8 cellular contexts compared by ENCODE assay signal in the genomic region with DNA sequence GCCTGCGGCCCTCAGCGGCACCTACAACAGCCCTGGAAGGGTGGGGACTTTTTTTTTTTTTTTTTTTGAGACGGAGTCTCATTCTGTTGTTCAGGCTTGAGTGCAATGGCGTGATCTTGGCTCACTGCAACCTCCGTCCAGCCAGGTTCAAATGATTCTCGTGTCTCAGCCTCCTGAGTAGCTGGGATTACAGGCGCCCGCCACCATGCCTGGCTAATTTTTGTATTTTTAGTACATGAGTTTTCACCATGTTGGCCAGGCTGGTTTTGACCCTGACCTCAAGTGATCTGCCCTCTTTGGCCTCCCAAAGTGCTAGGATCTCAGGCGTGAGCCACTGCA. TPM values are rescaled to one million over a fixed set of nuclear protein-coding genes. Genes with fewer than 3 reads are reported as not detected.
DNase-seq lines count a peak whose midpoint lies in the region; ATAC-seq, FAIRE-seq and TF ChIP-seq lines count a peak whose summit lies in the region.
"Not testable (repeated sequence)": the region's sequence is repeated elsewhere in the genome, so short reads cannot be mapped to it uniquely, and the experiment has no call there.

No MANE protein-coding gene starts in this region.

- H3T11ph ChIP-seq in H9 (ENCODE audit: low read length): not testable (repeated sequence)

- not testable (repeated sequence) for TF ChIP-seq POLR2A in K562 (conservative IDR thresholded peaks at IDR 0.05); transverse colon (IDR thresholded peaks at IDR 0.05)

- intact Hi-C loops in A673 (cut with micrococcal nuclease; ENCODE audit: unreplicated experiment) (loop anchor here (2.0 kb wide), 1 partner anchor 135 kb away; a partner anchor contains a TSS), K562 (cut with micrococcal nuclease) (loop anchor here (1.0 to 10.0 kb wide), 5 partner anchors 68 to 275 kb away; a partner anchor contains a TSS), transverse colon (cut with DNase I; ENCODE audit: low total_unique reads) (loop anchor here (5.0 kb wide), 1 partner anchor 278 kb away; no protein-coding TSS in a partner anchor)

- not testable (repeated sequence) for H3F3A ChIP-seq in SU-DHL-6 (ENCODE audit: insufficient read depth)

- not testable (repeated sequence) for H3K18ac ChIP-seq in H9 (ENCODE audit: insufficient read length, low read depth, low read length)

- H2AFZ ChIP-seq in H9 (ENCODE audit: low read length); SU-DHL-6 (ENCODE audit: low read depth, low read length, severe bottlenecking); K562 (ENCODE audit: low read depth, low read length): not testable (repeated sequence)

- not testable (repeated sequence) for H3K4me3 ChIP-seq in A673 (ENCODE audit: low read depth, low read length, poor library complexity, severe bottlenecking); SU-DHL-6 (ENCODE audit: insufficient read depth, low read length, poor library complexity, severe bottlenecking); K562; transverse colon

- DNase-seq in A673 (ENCODE audit: low spot score); H9; K562 (ENCODE audit: extremely low read depth in 1 of 4, low spot score in 3 of 4); endothelial cell (ENCODE audit: low spot score); nephron progenitor cell; transverse colon: not testable (repeated sequence)

- not testable (repeated sequence) for H3K4ac ChIP-seq in H9 (ENCODE audit: low read depth, low read length)

- not testable (repeated sequence) for H3K23ac ChIP-seq in H9 (ENCODE audit: insufficient read length, low read depth, low read length)

- H3K4me1 ChIP-seq in A673 (ENCODE audit: insufficient read depth, low read length, poor library complexity, severe bottlenecking); H9 (ENCODE audit: insufficient read depth, low read length): not testable (repeated sequence)
- peaks cover 13 to 68% of the 10 kb centered on the region in 2 experiments for H3K4me1 ChIP-seq in K562 (replicated peaks in 1 of 2; ENCODE audit: control insufficient read depth in 2 of 2, insufficient read depth in 2 of 2, low read length in 2 of 2)
- H3K4me1 ChIP-seq in transverse colon: peaks cover 11 to 16% (median 14%) of the 10 kb centered on the region in 4 donors

- not testable (repeated sequence) for H2BK120ac ChIP-seq in H9 (ENCODE audit: low read depth, low read length, poor library complexity, severe bottlenecking)

- H3K36me3 Mint-ChIP-seq in H9 (ENCODE audit: insufficient read depth in 1 of 3, low read depth in 3 of 3) (peaks cover 0 to 13% (median 0%) of the 10 kb centered on the region in 3 experiments; a peak in 3 of 7 replicates), endothelial cell (ENCODE audit: low read depth, unreplicated experiment) (peaks cover 15% of the 10 kb centered on the region)
- not testable (repeated sequence) for H3K36me3 Mint-ChIP-seq in nephron progenitor cell (ENCODE audit: low read depth)

- not testable (repeated sequence) for H3K27ac ChIP-seq in A673 (ENCODE audit: low read depth, low read length, poor library complexity, severe bottlenecking); H9 (ENCODE audit: insufficient read length, low read depth, low read length); SU-DHL-6 (ENCODE audit: low read depth, low read length); K562 (ENCODE audit: extremely low read depth, low read depth, low read length); transverse colon

- no CpG with 5 or more reads among the region's 9 CpGs for WGBS in H9 (ENCODE audit: extremely low coverage, insufficient read length, low lambda C conversion rate)
- WGBS in K562 (ENCODE audit: insufficient coverage, low coverage, missing lambda C conversion rate): 59% methylated on average over 8 of the region's 9 CpGs
- WGBS in transverse colon (ENCODE audit: low coverage in 1 of 2), 2 donors: 60% methylated on average over 9 of the region's 9 CpGs; no CpG with 5 or more reads in 1 of the 2 donors

- H3K4me2 ChIP-seq in H9 (ENCODE audit: insufficient read depth, insufficient read length, low read length); SU-DHL-6 (ENCODE audit: low read depth, low read length, poor library complexity, severe bottlenecking); K562 (ENCODE audit: insufficient read depth, low read length): not testable (repeated sequence)

- not testable (repeated sequence) for H3K23me2 ChIP-seq in H9 (ENCODE audit: insufficient read length, low read depth, low read length, poor library complexity, severe bottlenecking)

- not testable (repeated sequence) for H3K79me1 ChIP-seq in H9 (ENCODE audit: insufficient read depth, low read depth, low read length, poor library complexity, severe bottlenecking)

- H3K27me3 Mint-ChIP-seq in H9 (ENCODE audit: low read depth); nephron progenitor cell (ENCODE audit: low read depth, poor library complexity): not testable (repeated sequence)
- peaks cover 13% of the 10 kb centered on the region for H3K27me3 Mint-ChIP-seq in endothelial cell (ENCODE audit: unreplicated experiment)

- not testable (repeated sequence) for H3K14ac ChIP-seq in H9 (ENCODE audit: insufficient read depth, low read length)

- ATAC-seq in K562: not testable (repeated sequence)

- H3K56ac ChIP-seq in H9 (ENCODE audit: insufficient read length, low read depth, low read length): not testable (repeated sequence)

- H3K79me2 ChIP-seq in H9 (ENCODE audit: insufficient read depth, low read length); SU-DHL-6 (ENCODE audit: insufficient read depth, low read length); K562 (ENCODE audit: control insufficient read depth, insufficient read depth, low read length): not testable (repeated sequence)

- TF ChIP-seq EP300 in K562 (IDR thresholded peaks at IDR 0.05; ENCODE audit: low read length); transverse colon (IDR thresholded peaks at IDR 0.05; ENCODE audit: low read depth): not testable (repeated sequence)

- H3K27ac Mint-ChIP-seq in H9; endothelial cell (ENCODE audit: unreplicated experiment); nephron progenitor cell: not testable (repeated sequence)

- not testable (repeated sequence) for H3K9me2 ChIP-seq in SU-DHL-6 (replicated peaks; ENCODE audit: insufficient read depth, low read length)

- TF ChIP-seq CTCF in A673 (conservative IDR thresholded peaks at IDR 0.05; ENCODE audit: low read depth, low read length): 0 out of 2 replicates have a peak, but pooled peaks have one; percentile 6
- TF ChIP-seq CTCF in H9 (conservative IDR thresholded peaks at IDR 0.05): peak; percentile 22; the same call in 1 of the 3 replicates
- TF ChIP-seq CTCF in LNCAP (IDR thresholded peaks at IDR 0.05): peak; percentile 17
- peak; percentile 1 for TF ChIP-seq CTCF in SU-DHL-6 (IDR thresholded peaks at IDR 0.05; ENCODE audit: insufficient read depth, low read length, poor library complexity, severe bottlenecking)
- TF ChIP-seq CTCF in K562 (IDR thresholded peaks at IDR 0.05 in 2 of 3, conservative IDR thresholded peaks at IDR 0.05 in 1 of 3; ENCODE audit: insufficient read depth in 2 of 3, low read depth in 1 of 3, low read length in 3 of 3): not testable (repeated sequence)
- TF ChIP-seq CTCF in endothelial cell (IDR thresholded peaks at IDR 0.05; ENCODE audit: unreplicated experiment): peak; percentile 32
- peak; percentile 19 for TF ChIP-seq CTCF in nephron progenitor cell (IDR thresholded peaks at IDR 0.05)
- peak in 3 of 5 experiments; percentile 9 to 26 (median 16) for TF ChIP-seq CTCF in transverse colon (IDR thresholded peaks at IDR 0.05)

- in situ Hi-C loops in K562 (cut with MboI): loop anchor here (5.0 to 10.0 kb wide), 3 partner anchors 63 to 275 kb away; a partner anchor contains a TSS
- in situ Hi-C loops in transverse colon (cut with MboI; ENCODE audit: low pct_ligation_motif_present in 1 of 4, low pct_unique_long_range_greater_than_20kb in 1 of 4, low sequenced_read_pairs in 3 of 4): not testable (repeated sequence)

- H3K9me1 ChIP-seq in K562 (ENCODE audit: control insufficient read depth, insufficient read depth, low read length): not testable (repeated sequence)

- not testable (repeated sequence) for H4K20me1 ChIP-seq in H9 (ENCODE audit: control insufficient read depth, insufficient read depth, insufficient read length); SU-DHL-6 (ENCODE audit: low read depth, low read length); K562 (replicated peaks; ENCODE audit: control insufficient read depth, insufficient read depth, low read length)

- CTCF ChIA-PET in A673 (lab: Charles Lee): interaction anchor here (0.5 to 2.3 kb wide), 9 partner anchors 12 to 1607 kb away, joined by 3 to 11 read pairs (median 7); a partner anchor contains a TSS
- CTCF ChIA-PET in K562 (lab: Yijun Ruan, JAX; ENCODE audit: low intra/inter-chr PET ratio): interaction anchor here (0.6 to 4.0 kb wide), 5 partner anchors 65 to 250 kb away, joined by 3 to 34 read pairs (median 4); a partner anchor contains a TSS

- not testable (repeated sequence) for H3K9me3 ChIP-seq in A673 (ENCODE audit: low read depth, low read length, poor library complexity, severe bottlenecking); H9 (ENCODE audit: control insufficient read depth, low read depth, low read length); SU-DHL-6 (ENCODE audit: insufficient read depth, low read length); K562 (replicated peaks; ENCODE audit: control insufficient read depth, insufficient read depth, low read depth, low read length); transverse colon

- not testable (repeated sequence) for H4K91ac ChIP-seq in H9 (ENCODE audit: insufficient read length, low read depth, low read length)

- not testable (repeated sequence) for H2BK20ac ChIP-seq in H9 (ENCODE audit: low read depth, low read length, poor library complexity, severe bottlenecking)

- not testable (repeated sequence) for H4K8ac ChIP-seq in H9 (replicated peaks; ENCODE audit: insufficient read length, low read depth, low read length)

- not testable (repeated sequence) for H2BK15ac ChIP-seq in H9 (ENCODE audit: low read depth, low read length)

- not testable (repeated sequence) for H3K27me3 ChIP-seq in A673 (replicated peaks; ENCODE audit: insufficient read depth, low read depth, low read length, poor library complexity); H9 (ENCODE audit: insufficient read depth, low read length); SU-DHL-6 (ENCODE audit: low read length); K562 (ENCODE audit: control insufficient read depth in 2 of 2, insufficient read depth in 2 of 2, low read length in 2 of 2); transverse colon

- H2BK5ac ChIP-seq in H9 (ENCODE audit: insufficient read length, low read length): not testable (repeated sequence)

- not testable (repeated sequence) for FAIRE-seq in K562 (lab: Jason Lieb, UNC)

- POLR2A ChIA-PET in A673 (lab: Charles Lee; ENCODE audit: low non-redundant PET) (interaction anchor here (1.6 kb wide), 1 partner anchor 12 kb away, joined by 12 read pairs; no protein-coding TSS in a partner anchor), K562 (lab: Yijun Ruan, JAX) (interaction anchor here (0.5 to 2.0 kb wide), 6 partner anchors 61 to 1211 kb away, joined by 4 to 14 read pairs (median 5); a partner anchor contains a TSS)

- not testable (repeated sequence) for BruUV-seq in A673 (replicated peaks; lab: Mats Ljungman, UMichigan); K562 (replicated peaks; lab: Mats Ljungman, UMichigan)

- not testable (repeated sequence) for H2BK12ac ChIP-seq in H9 (ENCODE audit: insufficient read length, low read depth, low read length)

- not testable (repeated sequence) for H2AK5ac ChIP-seq in H9 (ENCODE audit: insufficient read length, low read length)

- H3K9me3 Mint-ChIP-seq in H9; endothelial cell (ENCODE audit: unreplicated experiment); nephron progenitor cell: not testable (repeated sequence)

- H3K4me1 Mint-ChIP-seq in H9 (peaks cover 4 to 15% of the 10 kb centered on the region in 2 experiments; a peak in 3 of 4 replicates), endothelial cell (ENCODE audit: unreplicated experiment) (peaks cover 37% of the 10 kb centered on the region), nephron progenitor cell (peaks cover 61% of the 10 kb centered on the region)

- H3K36me3 ChIP-seq in A673 (ENCODE audit: insufficient read depth, low read length, poor library complexity, severe bottlenecking); SU-DHL-6 (ENCODE audit: low read length); transverse colon: not testable (repeated sequence)
- H3K36me3 ChIP-seq in K562 (ENCODE audit: control insufficient read depth, insufficient read depth, low read length): peaks cover 20% of the 10 kb centered on the region; the same call in 2 of the 3 replicates

- not testable (repeated sequence) for H3K9ac ChIP-seq in H9 (ENCODE audit: extremely low read depth, insufficient read length, low read length); SU-DHL-6 (ENCODE audit: low read length); K562 (ENCODE audit: insufficient read depth in 1 of 2, low read depth in 2 of 2, low read length in 2 of 2)

- not testable (repeated sequence) for H3K4me3 Mint-ChIP-seq in H9; endothelial cell (ENCODE audit: unreplicated experiment); nephron progenitor cell

- not testable (repeated sequence) for TF ChIP-seq RAD21 in K562 (CRISPR knock-in tag; conservative IDR thresholded peaks at IDR 0.05 in 1 of 2, IDR thresholded peaks at IDR 0.05 in 1 of 2)

- H4K5ac ChIP-seq in H9 (ENCODE audit: insufficient read length, low read depth, low read length): not testable (repeated sequence)

RNA-seq across cellular contexts. Expression of a gene that starts 7.4 kb away (rescaled TPM):
- total RNA-seq in A673 (2021): 35.8 and 52.9 TPM in 2 replicates
- 31.6 and 41.9 TPM in 2 replicates for total RNA-seq in H9 (2021)
- 1.9 and 7.3 TPM in 2 replicates for total RNA-seq in K562 (2011; cell fraction: chromatin; rRNA removed; ENCODE audit: low replicate concordance)
- 7.1 and 11.2 TPM in 2 replicates for total RNA-seq in K562 (2011; cell fraction: nucleolus; rRNA removed)
- total RNA-seq in K562 (2011; cell fraction: nucleoplasm; rRNA removed): 3.7 and 5.5 TPM in 2 replicates
- total RNA-seq in K562 (2014; rRNA removed): 33.2 and 56.5 TPM in 2 replicates
- 15.1 and 22.6 TPM in 2 replicates for total RNA-seq in K562 (2014; rRNA removed; fragmentation: Illumina TruSeq; extraction: Trizol)
- 38.7 and 39.0 TPM in 2 replicates for total RNA-seq in K562 (2015; rRNA removed; fragmentation: Illumina TruSeq; extraction: Trizol)
- total RNA-seq in K562 (2021): 67.6 and 71.8 TPM in 2 replicates
- 37.2 and 44.6 TPM in 2 replicates for polyA plus RNA-seq in K562 (2011; rRNA removed)
- 48.4 and 109 TPM in 2 replicates for polyA plus RNA-seq in K562 (2011; cell fraction: cytosol; rRNA removed)
- 29.2 and 57.2 TPM in 2 replicates for polyA plus RNA-seq in K562 (2011; cell fraction: nucleus; rRNA removed)
- polyA plus RNA-seq in K562 (2012): 69.4 and 83.0 TPM in 2 replicates
- 68.8 and 76.7 TPM in 2 replicates for polyA plus RNA-seq in K562 (2014; fragmentation: Illumina TruSeq; extraction: Trizol)
- 10 to 100 TPM; 10.1 to 38.9 TPM for polyA plus RNA-seq in K562 (2014; fragmentation: Nextera tagmentation; extraction: Ambion mirVana)
- polyA plus RNA-seq in K562 (2014; rRNA removed): 58.1 and 73.2 TPM in 2 replicates
- 10.3 and 14.5 TPM in 2 replicates for polyA minus RNA-seq in K562 (2011; rRNA and poly(A)+ RNA removed)
- 11.4 and 13.5 TPM in 2 replicates for polyA minus RNA-seq in K562 (2011; cell fraction: cytosol; rRNA and poly(A)+ RNA removed)
- polyA minus RNA-seq in K562 (2011; cell fraction: nucleus; rRNA and poly(A)+ RNA removed): 1.2 and 2.1 TPM in 2 replicates
- total RNA-seq in endothelial cell (ENCODE audit: unreplicated experiment): 63.3 TPM
- total RNA-seq in transverse colon: 100 to 1,000 TPM in 1 of 4 donors, 10 to 100 TPM in 3; 24.7 to 110 (median 62.4) TPM

RNA-seq across cellular contexts. Expression of a gene that starts 15.7 kb away (rescaled TPM):
- 29.9 and 31.1 TPM in 2 replicates for total RNA-seq in A673 (2021)
- 1.8 and 2.1 TPM in 2 replicates for total RNA-seq in H9 (2021)
- 0.51 and 0.69 TPM in 2 replicates for total RNA-seq in K562 (2011; cell fraction: chromatin; rRNA removed; ENCODE audit: low replicate concordance)
- 0.50 and 1.1 TPM in 2 replicates for total RNA-seq in K562 (2011; cell fraction: nucleolus; rRNA removed)
- not detected in 2 replicates for total RNA-seq in K562 (2011; cell fraction: nucleoplasm; rRNA removed)
- 0.16 and 0.23 TPM in 2 replicates for total RNA-seq in K562 (2014; rRNA removed)
- total RNA-seq in K562 (2014; rRNA removed; fragmentation: Illumina TruSeq; extraction: Trizol): 0.07 TPM in 1 of 2 replicates, not detected in the other
- 0.04 TPM in 1 of 2 replicates, not detected in the other for total RNA-seq in K562 (2015; rRNA removed; fragmentation: Illumina TruSeq; extraction: Trizol)
- 0.40 and 0.51 TPM in 2 replicates for total RNA-seq in K562 (2021)
- polyA plus RNA-seq in K562 (2011; rRNA removed): 0.14 and 0.27 TPM in 2 replicates
- polyA plus RNA-seq in K562 (2011; cell fraction: cytosol; rRNA removed): 0.19 TPM in 2 replicates
- 0.21 and 0.33 TPM in 2 replicates for polyA plus RNA-seq in K562 (2011; cell fraction: nucleus; rRNA removed)
- polyA plus RNA-seq in K562 (2012): 0.73 and 1.6 TPM in 2 replicates
- polyA plus RNA-seq in K562 (2014; fragmentation: Illumina TruSeq; extraction: Trizol): 0.24 and 0.28 TPM in 2 replicates
- polyA plus RNA-seq in K562 (2014; fragmentation: Nextera tagmentation; extraction: Ambion mirVana): under 1 TPM in 1 of 2 experiments, not detected in 1; 0.13 TPM
- 0.13 TPM in 1 of 2 replicates, not detected in the other for polyA plus RNA-seq in K562 (2014; rRNA removed)
- polyA minus RNA-seq in K562 (2011; rRNA and poly(A)+ RNA removed): 0.06 TPM in 1 of 2 replicates, not detected in the other
- polyA minus RNA-seq in K562 (2011; cell fraction: cytosol; rRNA and poly(A)+ RNA removed): 0.64 TPM in 1 of 2 replicates, not detected in the other
- not detected in 2 replicates for polyA minus RNA-seq in K562 (2011; cell fraction: nucleus; rRNA and poly(A)+ RNA removed)
- 113 TPM for total RNA-seq in endothelial cell (ENCODE audit: unreplicated experiment)
- 10 to 100 TPM; 10.6 to 23.9 (median 17.0) TPM for total RNA-seq in transverse colon

RNA-seq across cellular contexts. Expression of a gene that starts 29.3 kb away (rescaled TPM):
- total RNA-seq in A673 (2021): 34.7 and 40.4 TPM in 2 replicates
- total RNA-seq in H9 (2021): 29.8 and 30.2 TPM in 2 replicates
- 18.9 and 41.8 TPM in 2 replicates for total RNA-seq in K562 (2011; cell fraction: chromatin; rRNA removed; ENCODE audit: low replicate concordance)
- total RNA-seq in K562 (2011; cell fraction: nucleolus; rRNA removed): 25.3 and 31.9 TPM in 2 replicates
- total RNA-seq in K562 (2011; cell fraction: nucleoplasm; rRNA removed): 19.5 and 22.4 TPM in 2 replicates
- total RNA-seq in K562 (2014; rRNA removed): 13.0 and 16.0 TPM in 2 replicates
- total RNA-seq in K562 (2014; rRNA removed; fragmentation: Illumina TruSeq; extraction: Trizol): 6.4 and 8.2 TPM in 2 replicates
- 16.8 and 17.0 TPM in 2 replicates for total RNA-seq in K562 (2015; rRNA removed; fragmentation: Illumina TruSeq; extraction: Trizol)
- 17.3 and 18.7 TPM in 2 replicates for total RNA-seq in K562 (2021)
- polyA plus RNA-seq in K562 (2011; rRNA removed): 23.0 and 23.7 TPM in 2 replicates
- 30.5 and 46.9 TPM in 2 replicates for polyA plus RNA-seq in K562 (2011; cell fraction: cytosol; rRNA removed)
- polyA plus RNA-seq in K562 (2011; cell fraction: nucleus; rRNA removed): 51.3 and 78.0 TPM in 2 replicates
- 13.2 and 13.7 TPM in 2 replicates for polyA plus RNA-seq in K562 (2012)
- polyA plus RNA-seq in K562 (2014; fragmentation: Illumina TruSeq; extraction: Trizol): 14.5 and 15.6 TPM in 2 replicates
- polyA plus RNA-seq in K562 (2014; fragmentation: Nextera tagmentation; extraction: Ambion mirVana): under 1 TPM; 0.13 to 0.20 TPM
- 16.4 and 19.0 TPM in 2 replicates for polyA plus RNA-seq in K562 (2014; rRNA removed)
- 5.5 and 6.3 TPM in 2 replicates for polyA minus RNA-seq in K562 (2011; rRNA and poly(A)+ RNA removed)
- 3.5 and 5.2 TPM in 2 replicates for polyA minus RNA-seq in K562 (2011; cell fraction: cytosol; rRNA and poly(A)+ RNA removed)
- 10.4 and 11.2 TPM in 2 replicates for polyA minus RNA-seq in K562 (2011; cell fraction: nucleus; rRNA and poly(A)+ RNA removed)
- 80.0 TPM for total RNA-seq in endothelial cell (ENCODE audit: unreplicated experiment)
- 10 to 100 TPM; 41.0 to 80.4 (median 75.7) TPM for total RNA-seq in transverse colon

RNA-seq across cellular contexts. Expression of a gene that starts 46.7 kb away (rescaled TPM):
- 11.8 and 15.8 TPM in 2 replicates for total RNA-seq in A673 (2021)
- 15.4 and 16.5 TPM in 2 replicates for total RNA-seq in H9 (2021)
- total RNA-seq in K562 (2011; cell fraction: chromatin; rRNA removed; ENCODE audit: low replicate concordance): 24.9 and 89.8 TPM in 2 replicates
- total RNA-seq in K562 (2011; cell fraction: nucleolus; rRNA removed): 90.4 and 100 TPM in 2 replicates
- total RNA-seq in K562 (2011; cell fraction: nucleoplasm; rRNA removed): 52.6 and 55.0 TPM in 2 replicates
- total RNA-seq in K562 (2014; rRNA removed): 25.5 and 47.2 TPM in 2 replicates
- total RNA-seq in K562 (2014; rRNA removed; fragmentation: Illumina TruSeq; extraction: Trizol): 2.8 and 6.6 TPM in 2 replicates
- total RNA-seq in K562 (2015; rRNA removed; fragmentation: Illumina TruSeq; extraction: Trizol): 17.2 and 19.0 TPM in 2 replicates
- total RNA-seq in K562 (2021): 43.1 and 47.1 TPM in 2 replicates
- polyA plus RNA-seq in K562 (2011; rRNA removed): 14.0 and 19.4 TPM in 2 replicates
- 30.0 and 73.0 TPM in 2 replicates for polyA plus RNA-seq in K562 (2011; cell fraction: cytosol; rRNA removed)
- polyA plus RNA-seq in K562 (2011; cell fraction: nucleus; rRNA removed): 34.4 and 63.8 TPM in 2 replicates
- 26.5 and 52.2 TPM in 2 replicates for polyA plus RNA-seq in K562 (2012)
- polyA plus RNA-seq in K562 (2014; fragmentation: Illumina TruSeq; extraction: Trizol): 15.4 and 34.0 TPM in 2 replicates
- 1 to 10 TPM; 2.6 to 3.4 TPM for polyA plus RNA-seq in K562 (2014; fragmentation: Nextera tagmentation; extraction: Ambion mirVana)
- polyA plus RNA-seq in K562 (2014; rRNA removed): 26.0 and 42.6 TPM in 2 replicates
- polyA minus RNA-seq in K562 (2011; rRNA and poly(A)+ RNA removed): 7.5 and 10.6 TPM in 2 replicates
- polyA minus RNA-seq in K562 (2011; cell fraction: cytosol; rRNA and poly(A)+ RNA removed): 30.9 and 50.2 TPM in 2 replicates
- 24.7 and 25.8 TPM in 2 replicates for polyA minus RNA-seq in K562 (2011; cell fraction: nucleus; rRNA and poly(A)+ RNA removed)
- 25.0 TPM for total RNA-seq in endothelial cell (ENCODE audit: unreplicated experiment)
- 10 to 100 TPM; 16.7 to 66.1 (median 47.3) TPM for total RNA-seq in transverse colon
